ENCODE assay signal across 8 cellular contexts in genomic region chr2:11753886-11754704, GRCh38. TPM values are rescaled to one million over a fixed set of nuclear protein-coding genes. Genes with fewer than 3 reads are reported as not detected.
DNase-seq lines count a peak whose midpoint lies in the region; ATAC-seq and TF ChIP-seq lines count a peak whose summit lies in the region.

No MANE protein-coding gene starts in this region.

- H3K4me3 ChIP-seq in epithelial cell of esophagus (ENCODE audit: low read length) = no peak overlapping the region

- H3K4me1 Mint-ChIP-seq in activated CD4-positive, alpha-beta memory T cell treated with anti-CD3 and anti-CD28 coated beads, Interleukin-2, amount 10 ng/mL, durations not matched to agents 7 days and 5 days = peaks cover 92% of the 10 kb centered on the region

- peak overlapping the region; percentile 94 for H3K27ac Mint-ChIP-seq in activated CD4-positive, alpha-beta memory T cell treated with anti-CD3 and anti-CD28 coated beads, Interleukin-2, amount 10 ng/mL, durations not matched to agents 7 days and 5 days

- ATAC-seq in GM18517 (IDR thresholded peaks at IDR 0.05; ENCODE audit: unreplicated experiment) = peak; percentile 24
- peak; percentile 26 for ATAC-seq in HG02884 (IDR thresholded peaks at IDR 0.05; ENCODE audit: unreplicated experiment)

- DNase-seq in NCI-H2196 (lab: John Stamatoyannopoulos, UW; ENCODE audit: unreplicated experiment) = peak; percentile 86
- DNase-seq in activated CD4-positive, alpha-beta memory T cell treated with anti-CD3 and anti-CD28 coated beads, Interleukin-2, amount 10 ng/mL, durations not matched to agents 7 days and 5 days = peak; percentile 72
- peak; percentile 78 for DNase-seq in epithelial cell of esophagus (ENCODE audit: low read depth)
- DNase-seq in renal cortical epithelial cell (ENCODE audit: low read depth) = peak; percentile 70
- no peak for DNase-seq in middle frontal gyrus (ENCODE audit: extremely low spot score, low spot score)
- DNase-seq in D341Med (ENCODE audit: low spot score) = no peak

- no peaks in the 10 kb centered on the region for H3K9me3 Mint-ChIP-seq in activated CD4-positive, alpha-beta memory T cell treated with anti-CD3 and anti-CD28 coated beads, Interleukin-2, amount 10 ng/mL, durations not matched to agents 7 days and 5 days

- H3K36me3 Mint-ChIP-seq in activated CD4-positive, alpha-beta memory T cell treated with anti-CD3 and anti-CD28 coated beads, Interleukin-2, amount 10 ng/mL, durations not matched to agents 7 days and 5 days (ENCODE audit: low read depth) = peaks cover 25% of the 10 kb centered on the region

- no peak for TF ChIP-seq CTCF in epithelial cell of esophagus (IDR thresholded peaks at IDR 0.05; ENCODE audit: insufficient read depth, low read depth, low read length, missing control alignments)

- H3K4me3 Mint-ChIP-seq in activated CD4-positive, alpha-beta memory T cell treated with anti-CD3 and anti-CD28 coated beads, Interleukin-2, amount 10 ng/mL, durations not matched to agents 7 days and 5 days = peak overlapping the region; percentile 63

- CTCF ChIA-PET in activated CD4-positive, alpha-beta memory T cell treated with anti-CD3 and anti-CD28 coated beads, Interleukin-2, amount 10 ng/mL, durations not matched to agents 7 days and 5 days (lab: Charles Lee) = interaction anchor here (0.8 to 3.7 kb wide), 15 partner anchors 9 to 964 kb away, joined by 3 to 49 read pairs (median 5); partner anchors contain the start of gene SLC66A3

- H3K27me3 Mint-ChIP-seq in activated CD4-positive, alpha-beta memory T cell treated with anti-CD3 and anti-CD28 coated beads, Interleukin-2, amount 10 ng/mL, durations not matched to agents 7 days and 5 days = no peaks in the 10 kb centered on the region

- POLR2A ChIA-PET in activated CD4-positive, alpha-beta memory T cell treated with anti-CD3 and anti-CD28 coated beads, Interleukin-2, amount 10 ng/mL, durations not matched to agents 7 days and 5 days (lab: Charles Lee) = interaction anchor here (0.8 to 3.0 kb wide), 12 partner anchors 8 to 697 kb away, joined by 3 to 32 read pairs (median 5); partner anchors contain the start of genes LPIN1 and ROCK2

RNA-seq across cellular contexts. Expression of gene LPIN1, which starts 7.7 kb away (rescaled TPM):
- total RNA-seq in activated CD4-positive, alpha-beta memory T cell treated with anti-CD3 and anti-CD28 coated beads, Interleukin-2, amount 10 ng/mL, durations not matched to agents 7 days and 5 days = 10 to 100 TPM; 54.0 to 57.8 TPM
- total RNA-seq in renal cortical epithelial cell = 33.8 and 39.9 TPM in 2 replicates

Comparison
In these comparisons a context has a peak if more than half of its experiments do, and no peak if none do; other contexts are left out.
1. DNase-seq: peak in NCI-H2196 (single experiment), activated CD4-positive, alpha-beta memory T cell treated with anti-CD3 and anti-CD28 coated beads, Interleukin-2, amount 10 ng/mL, durations not matched to agents 7 days and 5 days (single experiment), epithelial cell of esophagus (single experiment) and renal cortical epithelial cell (single experiment); none in middle frontal gyrus (single experiment) and D341Med (single experiment).